In genomic region chr3:150447631-150448465, GRCh38 we compare ENCODE assay signal across 10 cellular contexts. TPM values are rescaled to one million over a fixed set of nuclear protein-coding genes. Genes with fewer than 3 reads are reported as not detected.
DNase-seq lines count a peak whose midpoint lies in the region; ATAC-seq and TF ChIP-seq lines count a peak whose summit lies in the region.
"Had no signal": no experiment of that assay in that cellular context is flagged by ENCODE, and none has a peak within 500 bp of the region (broad histone marks: within the 10 kb centered on the region; RNA-seq: fewer than 3 reads in every experiment).

No MANE protein-coding gene starts in this region.

- H3K27me3 ChIP-seq in Caco-2 (replicated peaks; ENCODE audit: control insufficient read depth, insufficient read depth, low read length) = no peaks in the 10 kb centered on the region
- H3K27me3 ChIP-seq in PC-3 (ENCODE audit: low read length) = no peaks in the 10 kb centered on the region
- H3K27me3 ChIP-seq in osteoblast (ENCODE audit: insufficient read depth, low read length) = no peaks in the 10 kb centered on the region
- H3K27me3 ChIP-seq in left ventricle myocardium inferior (ENCODE audit: low read depth) = no peaks in the 10 kb centered on the region
- no peaks in the 10 kb centered on the region for H3K27me3 ChIP-seq in right atrium auricular region

- 0 out of 2 replicates have a peak, but pooled peaks cover 4% of the 10 kb centered on the region for H4K20me1 ChIP-seq in PC-3 (ENCODE audit: low read length)
- H4K20me1 ChIP-seq in osteoblast (ENCODE audit: insufficient read depth, low read length) = peaks cover 38% of the 10 kb centered on the region

- H3K9me3 ChIP-seq in Caco-2 = no peaks in the 10 kb centered on the region
- no peaks in the 10 kb centered on the region for H3K9me3 ChIP-seq in PC-3 (ENCODE audit: low read length)
- no peaks in the 10 kb centered on the region for H3K9me3 ChIP-seq in osteoblast (ENCODE audit: low read depth, low read length)
- H3K9me3 ChIP-seq in left ventricle myocardium inferior (replicated peaks) = no peaks in the 10 kb centered on the region
- no peaks in the 10 kb centered on the region for H3K9me3 ChIP-seq in right atrium auricular region

- H3K36me3 ChIP-seq in Caco-2 (ENCODE audit: control insufficient read depth, insufficient read depth, low read length) (no peaks in the 10 kb centered on the region), PC-3 (ENCODE audit: low read depth, low read length) (peaks cover 14% of the 10 kb centered on the region), osteoblast (ENCODE audit: insufficient read depth, low read length) (no peaks in the 10 kb centered on the region), left ventricle myocardium inferior (peaks cover under 1% of the 10 kb centered on the region), right atrium auricular region (no peaks in the 10 kb centered on the region)

- H3K79me2 ChIP-seq in PC-3 (ENCODE audit: low read length) (peaks cover 86% of the 10 kb centered on the region), osteoblast (ENCODE audit: insufficient read depth, low read length) (peaks cover 91% of the 10 kb centered on the region)

- H3K9me3 Mint-ChIP-seq in Caco-2 (ENCODE audit: unreplicated experiment) = no peaks in the 10 kb centered on the region

- no peak overlapping the region for H3K4me3 Mint-ChIP-seq in Caco-2 (ENCODE audit: unreplicated experiment)

- peak; percentile 61 for ATAC-seq in PC-3

- H3K9me2 ChIP-seq in PC-3 (replicated peaks; ENCODE audit: low read length) = no peaks in the 10 kb centered on the region

- H3K27ac ChIP-seq in PC-3 (ENCODE audit: low read length) = peak overlapping the region; percentile 69
- H3K27ac ChIP-seq in osteoblast (ENCODE audit: low read depth, low read length) = peak overlapping the region; percentile 31
- H3K27ac ChIP-seq in caudate nucleus (ENCODE audit: low read depth, low read length) = no peak overlapping the region
- H3K27ac ChIP-seq in left ventricle myocardium inferior (replicated peaks) = no peak overlapping the region
- H3K27ac ChIP-seq in right atrium auricular region = no peak overlapping the region

- DNase-seq in Caco-2 = no peak
- DNase-seq in PC-3 = peak; percentile 76
- peak; percentile 56 for DNase-seq in epithelial cell of esophagus (ENCODE audit: low read depth)
- no peak for DNase-seq in osteoblast (ENCODE audit: insufficient read length, low spot score, missing footprints)
- no peak for DNase-seq in caudate nucleus (lab: John Stamatoyannopoulos, UW)
- no peak for DNase-seq in GM20000 (ENCODE audit: low spot score)
- no peak for DNase-seq in left ventricle myocardium inferior
- no peak for DNase-seq in right atrium auricular region (ENCODE audit: low spot score)
- DNase-seq: NCI-H1105, NCI-H526 had no signal

- CTCF ChIA-PET in Caco-2 (lab: Charles Lee) = no interaction called here
- CTCF ChIA-PET in PC-3 (lab: Charles Lee) = no interaction called here

- H3K27me3 Mint-ChIP-seq in Caco-2 (ENCODE audit: insufficient read depth, unreplicated experiment) = no peaks in the 10 kb centered on the region

- intact Hi-C loops in Caco-2 (cut with micrococcal nuclease; ENCODE audit: unreplicated experiment) = no loop called here
- intact Hi-C loops in PC-3 (cut with micrococcal nuclease) = loop anchor here (2.0 kb wide), 1 partner anchor 33 kb away; no protein-coding TSS in a partner anchor
- intact Hi-C loops in left ventricle myocardium inferior (cut with micrococcal nuclease) = no loop called here

- peaks cover 9% of the 10 kb centered on the region for H3K36me3 Mint-ChIP-seq in Caco-2 (ENCODE audit: insufficient read depth, unreplicated experiment)

- no peak for TF ChIP-seq CTCF in Caco-2 (IDR thresholded peaks at IDR 0.05; ENCODE audit: insufficient read depth in 1 of 2, low read depth in 1 of 2, low read length in 1 of 2, severe bottlenecking in 1 of 2, unreplicated experiment in 1 of 2)
- TF ChIP-seq CTCF in PC-3 (conservative IDR thresholded peaks at IDR 0.05; ENCODE audit: low read depth, low read length) = no peak
- no peak for TF ChIP-seq CTCF in epithelial cell of esophagus (IDR thresholded peaks at IDR 0.05; ENCODE audit: insufficient read depth, low read depth, low read length, missing control alignments)
- TF ChIP-seq CTCF in osteoblast (IDR thresholded peaks at IDR 0.05; ENCODE audit: extremely low read depth, low read depth, low read length) = no peak
- no peak for TF ChIP-seq CTCF in GM20000 (IDR thresholded peaks at IDR 0.05; ENCODE audit: extremely low read depth, missing control alignments)
- TF ChIP-seq CTCF in left ventricle myocardium inferior (IDR thresholded peaks at IDR 0.05; ENCODE audit: borderline replicate concordance) = no peak
- no peak for TF ChIP-seq CTCF in right atrium auricular region (IDR thresholded peaks at IDR 0.05)

- no peak overlapping the region for H3K9ac ChIP-seq in PC-3 (ENCODE audit: low read length)

- H3K4me3 ChIP-seq in Caco-2 (ENCODE audit: low read depth, low read length) (no peak overlapping the region), PC-3 (ENCODE audit: low read length) (peak overlapping the region; percentile 15; the same call in 1 of the 2 replicates), epithelial cell of esophagus (ENCODE audit: low read length) (no peak overlapping the region), osteoblast (ENCODE audit: insufficient read depth, low read length) (no peak overlapping the region), left ventricle myocardium inferior (no peak overlapping the region), right atrium auricular region (no peak overlapping the region)

- no peak overlapping the region for H2AFZ ChIP-seq in PC-3 (ENCODE audit: low read length)
- H2AFZ ChIP-seq in osteoblast (ENCODE audit: low read length) = no peak overlapping the region

- POLR2A ChIA-PET in Caco-2 (lab: Charles Lee) = no interaction called here
- POLR2A ChIA-PET in PC-3 (lab: Charles Lee; ENCODE audit: unreplicated experiment) = no interaction called here

- no TSS peak for BruUV-seq in Caco-2 (replicated peaks; lab: Mats Ljungman, UMichigan)
- BruUV-seq in PC-3 (replicated peaks; lab: Mats Ljungman, UMichigan) = TSS peak; percentile 37

- H3F3A ChIP-seq in PC-3 (ENCODE audit: low read length, unreplicated experiment) = peaks cover 16% of the 10 kb centered on the region

- H3K4me1 ChIP-seq in Caco-2 (peaks cover 48% of the 10 kb centered on the region), PC-3 (ENCODE audit: insufficient read depth, low read length) (peaks cover 64% of the 10 kb centered on the region), osteoblast (ENCODE audit: insufficient read depth, low read length) (peaks cover 55% of the 10 kb centered on the region), left ventricle myocardium inferior (peaks cover 63% of the 10 kb centered on the region), right atrium auricular region (peaks cover 0 to 42% of the 10 kb centered on the region in 2 donors)

- peak overlapping the region; percentile 52 for H3K4me2 ChIP-seq in PC-3 (ENCODE audit: low read length)
- H3K4me2 ChIP-seq in osteoblast (ENCODE audit: insufficient read depth, low read length) = peak overlapping the region; percentile 41

- H3K4me1 Mint-ChIP-seq in Caco-2 (ENCODE audit: low read depth, unreplicated experiment) = peaks cover 28% of the 10 kb centered on the region

- peak overlapping the region; percentile 68 for H3K27ac Mint-ChIP-seq in Caco-2 (ENCODE audit: unreplicated experiment)

RNA-seq across cellular contexts. Expression of gene TSC22D2, which starts 39.8 kb away (rescaled TPM):
- total RNA-seq in Caco-2 (2022) (30.8 and 33.6 TPM in 2 replicates), PC-3 (2014; rRNA removed) (9.6 and 15.7 TPM in 2 replicates), osteoblast (13.4 and 15.3 TPM in 2 replicates), left ventricle myocardium inferior (21.9 TPM), right atrium auricular region (10 to 100 TPM; 18.1 to 23.5 TPM)

Comparison
In these comparisons a context has a peak if more than half of its experiments do, and no peak if none do; other contexts are left out.
1. DNase-seq: peak in PC-3 (single experiment) and epithelial cell of esophagus (single experiment); none in Caco-2 (0 of 2), osteoblast (single experiment), caudate nucleus (0 of 61), GM20000 (single experiment), left ventricle myocardium inferior (single experiment) and right atrium auricular region (single experiment).
2. H3K27ac ChIP-seq: peak in PC-3 (single experiment) and osteoblast (single experiment); none in caudate nucleus (single experiment), left ventricle myocardium inferior (single experiment) and right atrium auricular region (0 of 2).